Comparison of ENCODE assay signal across 8 cellular contexts in the genomic region with DNA sequence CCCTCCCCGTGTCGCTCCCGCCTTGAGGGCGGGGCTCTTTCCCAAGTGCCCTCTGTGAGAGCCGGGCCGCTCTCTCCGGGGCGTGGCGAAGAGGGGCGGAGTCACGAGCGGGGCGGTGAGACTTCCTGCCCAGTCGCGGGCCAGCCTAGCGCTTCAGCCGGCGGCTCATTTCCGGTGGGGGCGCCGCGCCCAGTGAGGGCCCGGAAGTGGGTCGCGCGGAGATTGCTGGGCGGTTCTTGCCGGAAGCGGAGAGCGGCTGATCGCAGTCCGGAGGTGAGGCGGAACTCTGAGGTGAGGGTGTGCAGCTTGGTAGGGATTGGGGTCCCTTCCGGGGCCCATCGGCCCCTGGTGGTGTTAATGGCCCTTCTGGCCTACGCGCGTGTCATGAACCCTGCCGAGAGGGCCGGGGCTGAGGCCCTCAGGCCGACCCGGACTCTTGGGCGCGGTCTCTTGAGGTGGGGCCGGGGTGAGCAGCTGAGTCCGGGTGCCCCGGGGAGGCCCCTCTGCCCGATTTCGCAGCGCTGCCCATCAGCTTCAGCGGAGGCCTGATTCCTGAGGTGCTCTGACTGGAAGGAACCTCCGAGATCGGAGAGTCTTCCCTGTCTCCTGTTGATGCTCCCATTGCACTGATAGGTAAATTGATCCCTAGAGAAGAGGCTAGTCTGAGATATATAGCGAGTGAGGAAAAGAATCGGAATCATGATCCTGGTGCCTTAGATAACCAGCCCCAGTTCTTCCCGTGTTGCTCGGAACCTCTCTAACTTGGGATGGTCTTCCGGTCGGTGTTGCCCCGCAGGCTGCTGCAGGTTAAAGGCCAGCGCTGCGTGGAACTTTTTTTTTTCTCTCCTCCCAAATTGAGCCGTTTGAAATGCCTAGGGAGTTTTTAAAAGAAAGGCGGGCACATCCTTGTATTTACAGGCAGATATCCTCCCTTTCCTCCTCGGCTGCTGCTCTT. TPM values are rescaled to one million over a fixed set of nuclear protein-coding genes. Genes with fewer than 3 reads are reported as not detected.
DNase-seq lines count a peak whose midpoint lies in the region; ATAC-seq lines count a peak whose summit lies in the region.

A gene with protein sequence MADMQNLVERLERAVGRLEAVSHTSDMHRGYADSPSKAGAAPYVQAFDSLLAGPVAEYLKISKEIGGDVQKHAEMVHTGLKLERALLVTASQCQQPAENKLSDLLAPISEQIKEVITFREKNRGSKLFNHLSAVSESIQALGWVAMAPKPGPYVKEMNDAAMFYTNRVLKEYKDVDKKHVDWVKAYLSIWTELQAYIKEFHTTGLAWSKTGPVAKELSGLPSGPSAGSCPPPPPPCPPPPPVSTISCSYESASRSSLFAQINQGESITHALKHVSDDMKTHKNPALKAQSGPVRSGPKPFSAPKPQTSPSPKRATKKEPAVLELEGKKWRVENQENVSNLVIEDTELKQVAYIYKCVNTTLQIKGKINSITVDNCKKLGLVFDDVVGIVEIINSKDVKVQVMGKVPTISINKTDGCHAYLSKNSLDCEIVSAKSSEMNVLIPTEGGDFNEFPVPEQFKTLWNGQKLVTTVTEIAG (plus strand): TSS at position 219 of the 955 bp plus-strand sequence. CDS start 18,618 bp downstream, outside the sequence.

- H3K27me3 ChIP-seq in CD8-positive, alpha-beta memory T cell (ENCODE audit: insufficient read depth, low read length, poor library complexity, severe bottlenecking), result no peaks in the 10 kb centered on the region
- no peaks in the 10 kb centered on the region for H3K27me3 ChIP-seq in effector memory CD4-positive, alpha-beta T cell (replicated peaks; ENCODE audit: control insufficient read depth, insufficient read depth, low read length, poor library complexity, severe bottlenecking)

- peaks cover 6% of the 10 kb centered on the region for H3K36me3 ChIP-seq in CD8-positive, alpha-beta memory T cell (ENCODE audit: insufficient read depth, low read length)
- no peaks in the 10 kb centered on the region for H3K36me3 ChIP-seq in effector memory CD4-positive, alpha-beta T cell (ENCODE audit: control insufficient read depth, insufficient read depth, low read length)

- H3K36me3 Mint-ChIP-seq in CD8-positive, alpha-beta memory T cell, result peaks cover 6 to 55% (median 14%) of the 10 kb centered on the region in 3 donors

- peak within 1 kb of the TSS; percentile 90 to 100 (median 98) for H3K27ac Mint-ChIP-seq in CD8-positive, alpha-beta memory T cell

- H3K4me3 Mint-ChIP-seq in CD8-positive, alpha-beta memory T cell, result peak within 1 kb of the TSS; percentile 90 to 98 (median 96)

- no peaks in the 10 kb centered on the region for H3K9me3 Mint-ChIP-seq in CD8-positive, alpha-beta memory T cell

- H3K4me1 Mint-ChIP-seq in CD8-positive, alpha-beta memory T cell, result peaks cover 60 to 81% (median 78%) of the 10 kb centered on the region in 3 donors

- DNase-seq in CD8-positive, alpha-beta memory T cell, result peak; percentile 100
- DNase-seq in HS-5 (ENCODE audit: low read depth), result peak; percentile 84
- peak; percentile 96 for DNase-seq in NOMO-1 treated with DMSO at 0.1 percent for 48 hours (lab: John Stamatoyannopoulos, UW; ENCODE audit: unreplicated experiment)
- peak; percentile 99 to 100 for DNase-seq in activated CD8-positive, alpha-beta memory T cell treated with anti-CD3 and anti-CD28 coated beads for 4 hours (ENCODE audit: low read depth in 2 of 2)
- peak; percentile 99 to 100 (median 100) for DNase-seq in effector memory CD4-positive, alpha-beta T cell
- peak; percentile 99 for DNase-seq in medulla oblongata (ENCODE audit: extremely low spot score)
- DNase-seq in stimulated activated CD8-positive, alpha-beta memory T cell treated with anti-CD3 and anti-CD28 coated beads, Interleukin-12 subunit alpha, Interleukin-12 subunit beta, amount 100 ng/mL, for 24 hours (ENCODE audit: extremely low read depth), result peak; percentile 99

- peaks cover 69% of the 10 kb centered on the region for H3K4me1 ChIP-seq in CD8-positive, alpha-beta memory T cell (ENCODE audit: insufficient read depth, low read length)
- peaks cover 35% of the 10 kb centered on the region for H3K4me1 ChIP-seq in effector memory CD4-positive, alpha-beta T cell (ENCODE audit: control insufficient read depth, insufficient read depth, low read length, poor library complexity, severe bottlenecking)

- peak within 1 kb of the TSS; percentile 91 for H3K27ac ChIP-seq in CD8-positive, alpha-beta memory T cell (ENCODE audit: low read depth, low read length)
- H3K27ac ChIP-seq in effector memory CD4-positive, alpha-beta T cell (ENCODE audit: insufficient read depth, low read length, poor library complexity, severe bottlenecking), result peak within 1 kb of the TSS; percentile 86

- peak; percentile 74 for ATAC-seq in GM19468 (IDR thresholded peaks at IDR 0.05; ENCODE audit: extremely low read depth, unreplicated experiment)

- H3K4me3 ChIP-seq in CD8-positive, alpha-beta memory T cell (ENCODE audit: low read length), result peak within 1 kb of the TSS; percentile 91
- H3K4me3 ChIP-seq in effector memory CD4-positive, alpha-beta T cell (ENCODE audit: insufficient read depth, low read depth, low read length, poor library complexity, severe bottlenecking), result peak within 1 kb of the TSS; percentile 88

- H3K27me3 Mint-ChIP-seq in CD8-positive, alpha-beta memory T cell, result no peaks in the 10 kb centered on the region

- H3K9me3 ChIP-seq in CD8-positive, alpha-beta memory T cell (ENCODE audit: low read length), result no peaks in the 10 kb centered on the region
- no peaks in the 10 kb centered on the region for H3K9me3 ChIP-seq in effector memory CD4-positive, alpha-beta T cell (ENCODE audit: control insufficient read depth, low read length)

- CTCF ChIA-PET in CD8-positive, alpha-beta memory T cell (lab: Charles Lee), result interaction anchor here (1.0 to 1.6 kb wide), 4 partner anchors 17 to 275 kb away, joined by 3 to 5 read pairs (median 4); a partner anchor contains a TSS

- POLR2A ChIA-PET in CD8-positive, alpha-beta memory T cell (lab: Charles Lee), result interaction anchor here (0.7 to 2.0 kb wide), 8 partner anchors 8 to 333 kb away, joined by 3 to 12 read pairs (median 5); a partner anchor contains a TSS

RNA-seq across cellular contexts. Expression of the gene that starts here (rescaled TPM):
- total RNA-seq in CD8-positive, alpha-beta memory T cell, result 100 to 1,000 TPM; 519 to 536 TPM
- polyA plus RNA-seq in CD8-positive, alpha-beta memory T cell, result 788 TPM

Comparison
In these comparisons a context has a peak if more than half of its experiments do, and no peak if none do; other contexts are left out.
1. Peak in every context shown above with its lines: DNase-seq, ATAC-seq, H3K4me3 ChIP-seq and H3K27ac ChIP-seq.